ENCODE assay signal across 8 cellular contexts in genomic region chr3:52446631-52447511, GRCh38. TPM values are rescaled to one million over a fixed set of nuclear protein-coding genes. Genes with fewer than 3 reads are reported as not detected.
DNase-seq lines count a peak whose midpoint lies in the region; ATAC-seq, FAIRE-seq and TF ChIP-seq lines count a peak whose summit lies in the region.

No MANE protein-coding gene starts in this region.

- BruUV-seq in HepG2 (replicated peaks; lab: Mats Ljungman, UMichigan) = no TSS peak

- WGBS in HepG2 (ENCODE audit: low lambda C conversion rate) = 24% methylated on average over 13 of the region's 13 CpGs

- TF ChIP-seq RAD21 in HepG2 (CRISPR knock-in tag; IDR thresholded peaks at IDR 0.05) = peak; percentile 96

- peak; percentile 97 for TF ChIP-seq CTCF in HepG2 (CRISPR knock-in tag; IDR thresholded peaks at IDR 0.05)

- peak; percentile 70 for FAIRE-seq in HepG2 (lab: Jason Lieb, UNC)

- peak overlapping the region; percentile 55 for H2AFZ ChIP-seq in HepG2 (ENCODE audit: low read length)

- peaks cover 96% of the 10 kb centered on the region for H3K4me1 ChIP-seq in HepG2 (ENCODE audit: insufficient read depth, low read length)

- POLR2A ChIA-PET in HepG2 (lab: Yijun Ruan, JAX) = interaction anchor here (1.0 to 3.6 kb wide), 4 partner anchors 12 to 35 kb away, joined by 3 to 14 read pairs (median 8); no protein-coding TSS in a partner anchor

- H3K9ac ChIP-seq in HepG2 (ENCODE audit: insufficient read depth, low read depth, low read length) = peak overlapping the region; percentile 28; the same call in 1 of the 2 replicates

- no peak for TF ChIP-seq POLR2A in HepG2 (IDR thresholded peaks at IDR 0.05; ENCODE audit: insufficient read depth in 1 of 2, low read depth in 2 of 2, low read length in 2 of 2)

- H4K20me1 ChIP-seq in HepG2 (ENCODE audit: insufficient read depth, low read length) = no peaks in the 10 kb centered on the region

- TF ChIP-seq EP300 in HepG2 (IDR thresholded peaks at IDR 0.05; ENCODE audit: low read depth in 2 of 2, low read length in 2 of 2) (no peak), HepG2 (CRISPR knock-in tag; IDR thresholded peaks at IDR 0.05; ENCODE audit: borderline replicate concordance) (no peak)

- H3K9me3 ChIP-seq in HepG2 (ENCODE audit: low read length) = no peaks in the 10 kb centered on the region

- peak overlapping the region in 1 of 3 experiments; percentile 62; a peak in 3 of 6 replicates for H3K4me3 ChIP-seq in HepG2 (replicated peaks in 1 of 3; ENCODE audit: insufficient read depth in 1 of 3, low read depth in 2 of 3, low read length in 3 of 3)

- no peaks in the 10 kb centered on the region for H3K27me3 ChIP-seq in HepG2 (ENCODE audit: control insufficient read depth in 1 of 2, insufficient read depth in 2 of 2, low read length in 2 of 2)

- no peaks in the 10 kb centered on the region for H3K79me2 ChIP-seq in HepG2 (ENCODE audit: insufficient read depth, low read length)

- H3K36me3 ChIP-seq in HepG2 (replicated peaks in 1 of 2; ENCODE audit: control insufficient read depth in 1 of 2, insufficient read depth in 2 of 2, low read length in 2 of 2) = no peaks in the 10 kb centered on the region

- CTCF ChIA-PET in HepG2 (lab: Yijun Ruan, JAX; ENCODE audit: low intra/inter-chr PET ratio, low total read pairs) = interaction anchor here (0.6 to 4.6 kb wide), 3 partner anchors 18 to 31 kb away, joined by 3 to 83 read pairs (median 3); no protein-coding TSS in a partner anchor

- in situ Hi-C loops in HepG2 (cut with HindIII; ENCODE audit: extremely low pct_ligation_motif_present, low pct_unique_long_range_greater_than_20kb) = no loop called here

- peak overlapping the region; percentile 85 for H3K4me2 ChIP-seq in HepG2 (ENCODE audit: low read depth, low read length)

- no peak overlapping the region for H3K27ac ChIP-seq in HepG2 (ENCODE audit: extremely low read length, insufficient read depth, low read length)

- intact Hi-C loops in HepG2 (cut with micrococcal nuclease; ENCODE audit: unreplicated experiment) = loop anchor here (1.0 kb wide), 1 partner anchor 19 kb away; no protein-coding TSS in a partner anchor

- DNase-seq in NK-92 treated with Interleukin-12 subunit alpha and Interleukin-12 subunit beta, amount 100 ng/mL, for 24 hours (lab: John Stamatoyannopoulos, UW) = peak; percentile 36
- DNase-seq in NK-92 (lab: John Stamatoyannopoulos, UW; ENCODE audit: unreplicated experiment) (no peak), NAMALWA (ENCODE audit: low spot score) (peak; percentile 80), HepG2 (ENCODE audit: low spot score) (peak; percentile 52), putamen (ENCODE audit: low spot score) (no peak)
- peak; percentile 24 to 47 (median 38) for DNase-seq in activated CD4-positive, CD25-positive, alpha-beta regulatory T cell (lab: John Stamatoyannopoulos, UW)
- DNase-seq in central memory CD4-positive, alpha-beta T cell = peak; percentile 58
- DNase-seq in stimulated activated CD8-positive, alpha-beta memory T cell treated with anti-CD3 and anti-CD28 coated beads, Interleukin-15, amount 100 ng/mL, for 1 hour (ENCODE audit: low read depth) = peak; percentile 58

- ATAC-seq in HepG2 = peak; percentile 38

RNA-seq across cellular contexts. Expression of gene SEMA3G, which starts 2.0 kb away (rescaled TPM):
- 2.0 and 6.1 TPM in 2 replicates for total RNA-seq in HepG2 (2016; rRNA removed; fragmentation: Illumina TruSeq; extraction: Trizol)
- total RNA-seq in HepG2 (2016; cell fraction: cytosol; rRNA removed; fragmentation: Illumina TruSeq; extraction: Trizol; ENCODE audit: low read depth) = 0.44 and 0.61 TPM in 2 replicates
- total RNA-seq in HepG2 (2016; cell fraction: insoluble cytoplasmic fraction; rRNA removed; fragmentation: Illumina TruSeq; extraction: Trizol) = 1.9 and 7.2 TPM in 2 replicates
- total RNA-seq in HepG2 (2016; cell fraction: membrane; rRNA removed; fragmentation: Illumina TruSeq; extraction: Trizol) = 1.0 and 1.1 TPM in 2 replicates
- total RNA-seq in HepG2 (2016; cell fraction: nucleus; rRNA removed; fragmentation: Illumina TruSeq; extraction: Trizol) = 5.8 and 8.3 TPM in 2 replicates
- polyA plus RNA-seq in HepG2 (2011; rRNA removed) = 8.3 and 13.4 TPM in 2 replicates
- 8.0 and 10.3 TPM in 2 replicates for polyA plus RNA-seq in HepG2 (2011; cell fraction: cytosol; rRNA removed)
- polyA plus RNA-seq in HepG2 (2011; cell fraction: nucleus; rRNA removed) = 21.7 and 30.5 TPM in 2 replicates
- polyA plus RNA-seq in HepG2 (2012) = 14.2 and 15.4 TPM in 2 replicates
- polyA plus RNA-seq in HepG2 (2016; cell fraction: cytosol; fragmentation: Illumina TruSeq; extraction: Trizol; ENCODE audit: low read depth) = 0.33 and 0.36 TPM in 2 replicates
- polyA plus RNA-seq in HepG2 (2016; cell fraction: insoluble cytoplasmic fraction; fragmentation: Illumina TruSeq; extraction: Trizol; ENCODE audit: low read depth) = 1.4 and 2.1 TPM in 2 replicates
- polyA plus RNA-seq in HepG2 (2016; cell fraction: membrane; fragmentation: Illumina TruSeq; extraction: Trizol; ENCODE audit: low read depth) = 0.62 and 0.71 TPM in 2 replicates
- 8.4 and 8.8 TPM in 2 replicates for polyA plus RNA-seq in HepG2 (2016; cell fraction: nucleus; fragmentation: Illumina TruSeq; extraction: Trizol; ENCODE audit: insufficient read depth, low read depth)
- 1.2 and 22.3 TPM in 2 replicates for polyA minus RNA-seq in HepG2 (2011; rRNA and poly(A)+ RNA removed; ENCODE audit: low replicate concordance)
- polyA minus RNA-seq in HepG2 (2011; cell fraction: cytosol; rRNA and poly(A)+ RNA removed) = 6.4 and 10.0 TPM in 2 replicates
- 11.9 and 12.6 TPM in 2 replicates for polyA minus RNA-seq in HepG2 (2011; cell fraction: nucleus; rRNA and poly(A)+ RNA removed)

RNA-seq across cellular contexts. Expression of gene TNNC1, which starts 7.0 kb away (rescaled TPM):
- 11.8 and 18.7 TPM in 2 replicates for total RNA-seq in HepG2 (2016; rRNA removed; fragmentation: Illumina TruSeq; extraction: Trizol)
- 4.4 and 4.6 TPM in 2 replicates for total RNA-seq in HepG2 (2016; cell fraction: cytosol; rRNA removed; fragmentation: Illumina TruSeq; extraction: Trizol; ENCODE audit: low read depth)
- total RNA-seq in HepG2 (2016; cell fraction: insoluble cytoplasmic fraction; rRNA removed; fragmentation: Illumina TruSeq; extraction: Trizol) = 13.2 and 20.1 TPM in 2 replicates
- total RNA-seq in HepG2 (2016; cell fraction: membrane; rRNA removed; fragmentation: Illumina TruSeq; extraction: Trizol) = 2.5 and 5.3 TPM in 2 replicates
- total RNA-seq in HepG2 (2016; cell fraction: nucleus; rRNA removed; fragmentation: Illumina TruSeq; extraction: Trizol) = 5.4 and 5.7 TPM in 2 replicates
- polyA plus RNA-seq in HepG2 (2011; rRNA removed) = 36.4 and 39.5 TPM in 2 replicates
- 53.0 and 54.8 TPM in 2 replicates for polyA plus RNA-seq in HepG2 (2011; cell fraction: cytosol; rRNA removed)
- 14.3 and 16.8 TPM in 2 replicates for polyA plus RNA-seq in HepG2 (2011; cell fraction: nucleus; rRNA removed)
- 10.9 and 12.3 TPM in 2 replicates for polyA plus RNA-seq in HepG2 (2012)
- 3.3 and 4.0 TPM in 2 replicates for polyA plus RNA-seq in HepG2 (2016; cell fraction: cytosol; fragmentation: Illumina TruSeq; extraction: Trizol; ENCODE audit: low read depth)
- polyA plus RNA-seq in HepG2 (2016; cell fraction: insoluble cytoplasmic fraction; fragmentation: Illumina TruSeq; extraction: Trizol; ENCODE audit: low read depth) = 17.1 and 18.1 TPM in 2 replicates
- polyA plus RNA-seq in HepG2 (2016; cell fraction: membrane; fragmentation: Illumina TruSeq; extraction: Trizol; ENCODE audit: low read depth) = 2.7 and 3.3 TPM in 2 replicates
- polyA plus RNA-seq in HepG2 (2016; cell fraction: nucleus; fragmentation: Illumina TruSeq; extraction: Trizol; ENCODE audit: insufficient read depth, low read depth) = 6.6 and 10.5 TPM in 2 replicates
- 7.0 and 8.2 TPM in 2 replicates for polyA minus RNA-seq in HepG2 (2011; rRNA and poly(A)+ RNA removed; ENCODE audit: low replicate concordance)
- 4.5 and 5.4 TPM in 2 replicates for polyA minus RNA-seq in HepG2 (2011; cell fraction: cytosol; rRNA and poly(A)+ RNA removed)
- 4.5 and 4.6 TPM in 2 replicates for polyA minus RNA-seq in HepG2 (2011; cell fraction: nucleus; rRNA and poly(A)+ RNA removed)

RNA-seq across cellular contexts. Expression of gene NISCH, which starts 8.5 kb away (rescaled TPM):
- 15.3 and 27.0 TPM in 2 replicates for total RNA-seq in HepG2 (2016; rRNA removed; fragmentation: Illumina TruSeq; extraction: Trizol)
- 10.8 and 11.5 TPM in 2 replicates for total RNA-seq in HepG2 (2016; cell fraction: cytosol; rRNA removed; fragmentation: Illumina TruSeq; extraction: Trizol; ENCODE audit: low read depth)
- total RNA-seq in HepG2 (2016; cell fraction: insoluble cytoplasmic fraction; rRNA removed; fragmentation: Illumina TruSeq; extraction: Trizol) = 10.9 and 25.7 TPM in 2 replicates
- 11.3 and 12.4 TPM in 2 replicates for total RNA-seq in HepG2 (2016; cell fraction: membrane; rRNA removed; fragmentation: Illumina TruSeq; extraction: Trizol)
- total RNA-seq in HepG2 (2016; cell fraction: nucleus; rRNA removed; fragmentation: Illumina TruSeq; extraction: Trizol) = 36.6 and 40.4 TPM in 2 replicates
- polyA plus RNA-seq in HepG2 (2011; rRNA removed) = 47.6 and 63.0 TPM in 2 replicates
- polyA plus RNA-seq in HepG2 (2011; cell fraction: cytosol; rRNA removed) = 17.8 and 20.4 TPM in 2 replicates
- 441 and 512 TPM in 2 replicates for polyA plus RNA-seq in HepG2 (2011; cell fraction: nucleus; rRNA removed)
- 31.6 and 39.4 TPM in 2 replicates for polyA plus RNA-seq in HepG2 (2012)
- 3.2 and 3.7 TPM in 2 replicates for polyA plus RNA-seq in HepG2 (2016; cell fraction: cytosol; fragmentation: Illumina TruSeq; extraction: Trizol; ENCODE audit: low read depth)
- 9.4 and 12.9 TPM in 2 replicates for polyA plus RNA-seq in HepG2 (2016; cell fraction: insoluble cytoplasmic fraction; fragmentation: Illumina TruSeq; extraction: Trizol; ENCODE audit: low read depth)
- 6.4 and 6.7 TPM in 2 replicates for polyA plus RNA-seq in HepG2 (2016; cell fraction: membrane; fragmentation: Illumina TruSeq; extraction: Trizol; ENCODE audit: low read depth)
- polyA plus RNA-seq in HepG2 (2016; cell fraction: nucleus; fragmentation: Illumina TruSeq; extraction: Trizol; ENCODE audit: insufficient read depth, low read depth) = 96.6 and 101 TPM in 2 replicates
- polyA minus RNA-seq in HepG2 (2011; rRNA and poly(A)+ RNA removed; ENCODE audit: low replicate concordance) = 50.0 and 58.0 TPM in 2 replicates
- polyA minus RNA-seq in HepG2 (2011; cell fraction: cytosol; rRNA and poly(A)+ RNA removed) = 15.2 and 15.4 TPM in 2 replicates
- polyA minus RNA-seq in HepG2 (2011; cell fraction: nucleus; rRNA and poly(A)+ RNA removed) = 97.0 and 102 TPM in 2 replicates

RNA-seq across cellular contexts. Expression of gene PHF7, which starts 36.4 kb away (rescaled TPM):
- 4.5 and 5.2 TPM in 2 replicates for total RNA-seq in HepG2 (2016; rRNA removed; fragmentation: Illumina TruSeq; extraction: Trizol)
- total RNA-seq in HepG2 (2016; cell fraction: cytosol; rRNA removed; fragmentation: Illumina TruSeq; extraction: Trizol; ENCODE audit: low read depth) = 6.6 and 9.4 TPM in 2 replicates
- 4.7 TPM in 2 replicates for total RNA-seq in HepG2 (2016; cell fraction: insoluble cytoplasmic fraction; rRNA removed; fragmentation: Illumina TruSeq; extraction: Trizol)
- total RNA-seq in HepG2 (2016; cell fraction: membrane; rRNA removed; fragmentation: Illumina TruSeq; extraction: Trizol) = 8.8 and 9.5 TPM in 2 replicates
- total RNA-seq in HepG2 (2016; cell fraction: nucleus; rRNA removed; fragmentation: Illumina TruSeq; extraction: Trizol) = 5.2 and 5.7 TPM in 2 replicates
- polyA plus RNA-seq in HepG2 (2011; rRNA removed) = 8.8 and 12.6 TPM in 2 replicates
- polyA plus RNA-seq in HepG2 (2011; cell fraction: cytosol; rRNA removed) = 5.8 and 6.9 TPM in 2 replicates
- 20.4 and 21.4 TPM in 2 replicates for polyA plus RNA-seq in HepG2 (2011; cell fraction: nucleus; rRNA removed)
- 6.3 and 8.7 TPM in 2 replicates for polyA plus RNA-seq in HepG2 (2012)
- polyA plus RNA-seq in HepG2 (2016; cell fraction: cytosol; fragmentation: Illumina TruSeq; extraction: Trizol; ENCODE audit: low read depth) = 4.0 and 5.7 TPM in 2 replicates
- 4.4 and 4.9 TPM in 2 replicates for polyA plus RNA-seq in HepG2 (2016; cell fraction: insoluble cytoplasmic fraction; fragmentation: Illumina TruSeq; extraction: Trizol; ENCODE audit: low read depth)
- 5.7 and 8.0 TPM in 2 replicates for polyA plus RNA-seq in HepG2 (2016; cell fraction: membrane; fragmentation: Illumina TruSeq; extraction: Trizol; ENCODE audit: low read depth)
- 11.1 and 11.4 TPM in 2 replicates for polyA plus RNA-seq in HepG2 (2016; cell fraction: nucleus; fragmentation: Illumina TruSeq; extraction: Trizol; ENCODE audit: insufficient read depth, low read depth)
- 6.1 and 6.8 TPM in 2 replicates for polyA minus RNA-seq in HepG2 (2011; rRNA and poly(A)+ RNA removed; ENCODE audit: low replicate concordance)
- 3.0 and 4.6 TPM in 2 replicates for polyA minus RNA-seq in HepG2 (2011; cell fraction: cytosol; rRNA and poly(A)+ RNA removed)
- polyA minus RNA-seq in HepG2 (2011; cell fraction: nucleus; rRNA and poly(A)+ RNA removed) = 17.4 and 17.6 TPM in 2 replicates

RNA-seq across cellular contexts. Expression of gene BAP1, which starts 37.1 kb away (rescaled TPM):
- total RNA-seq in HepG2 (2016; rRNA removed; fragmentation: Illumina TruSeq; extraction: Trizol) = 46.9 and 59.1 TPM in 2 replicates
- total RNA-seq in HepG2 (2016; cell fraction: cytosol; rRNA removed; fragmentation: Illumina TruSeq; extraction: Trizol; ENCODE audit: low read depth) = 21.1 and 21.7 TPM in 2 replicates
- 42.9 and 60.4 TPM in 2 replicates for total RNA-seq in HepG2 (2016; cell fraction: insoluble cytoplasmic fraction; rRNA removed; fragmentation: Illumina TruSeq; extraction: Trizol)
- 58.0 and 59.4 TPM in 2 replicates for total RNA-seq in HepG2 (2016; cell fraction: membrane; rRNA removed; fragmentation: Illumina TruSeq; extraction: Trizol)
- total RNA-seq in HepG2 (2016; cell fraction: nucleus; rRNA removed; fragmentation: Illumina TruSeq; extraction: Trizol) = 36.8 and 40.5 TPM in 2 replicates
- polyA plus RNA-seq in HepG2 (2011; rRNA removed) = 66.1 and 67.1 TPM in 2 replicates
- 48.2 and 60.5 TPM in 2 replicates for polyA plus RNA-seq in HepG2 (2011; cell fraction: cytosol; rRNA removed)
- 163 and 192 TPM in 2 replicates for polyA plus RNA-seq in HepG2 (2011; cell fraction: nucleus; rRNA removed)
- 45.8 and 59.1 TPM in 2 replicates for polyA plus RNA-seq in HepG2 (2012)
- 15.5 and 16.5 TPM in 2 replicates for polyA plus RNA-seq in HepG2 (2016; cell fraction: cytosol; fragmentation: Illumina TruSeq; extraction: Trizol; ENCODE audit: low read depth)
- 43.9 and 49.5 TPM in 2 replicates for polyA plus RNA-seq in HepG2 (2016; cell fraction: insoluble cytoplasmic fraction; fragmentation: Illumina TruSeq; extraction: Trizol; ENCODE audit: low read depth)
- 45.8 and 47.0 TPM in 2 replicates for polyA plus RNA-seq in HepG2 (2016; cell fraction: membrane; fragmentation: Illumina TruSeq; extraction: Trizol; ENCODE audit: low read depth)
- 76.0 and 87.9 TPM in 2 replicates for polyA plus RNA-seq in HepG2 (2016; cell fraction: nucleus; fragmentation: Illumina TruSeq; extraction: Trizol; ENCODE audit: insufficient read depth, low read depth)
- polyA minus RNA-seq in HepG2 (2011; rRNA and poly(A)+ RNA removed; ENCODE audit: low replicate concordance) = 109 and 119 TPM in 2 replicates
- 30.5 and 32.0 TPM in 2 replicates for polyA minus RNA-seq in HepG2 (2011; cell fraction: cytosol; rRNA and poly(A)+ RNA removed)
- 42.9 and 47.1 TPM in 2 replicates for polyA minus RNA-seq in HepG2 (2011; cell fraction: nucleus; rRNA and poly(A)+ RNA removed)

Comparison
In these comparisons a context has a peak if more than half of its experiments do, and no peak if none do; other contexts are left out.
1. DNase-seq: peak in NK-92 treated with Interleukin-12 subunit alpha and Interleukin-12 subunit beta, amount 100 ng/mL, for 24 hours (single experiment), NAMALWA (single experiment), activated CD4-positive, CD25-positive, alpha-beta regulatory T cell (4 of 4), central memory CD4-positive, alpha-beta T cell (single experiment), HepG2 (single experiment) and stimulated activated CD8-positive, alpha-beta memory T cell treated with anti-CD3 and anti-CD28 coated beads, Interleukin-15, amount 100 ng/mL, for 1 hour (single experiment); none in NK-92 (single experiment) and putamen (single experiment).